ENCODE assay signal across 24 cellular contexts in genomic region chr13:111860161-111860560, GRCh38.
"Had no signal": no experiment of that assay in that cellular context is flagged by ENCODE, and none has a peak within 500 bp of the region (broad histone marks: within the 10 kb centered on the region; RNA-seq: fewer than 3 reads in every experiment).

No MANE protein-coding gene starts in this region.

- ATAC-seq: effector memory CD8-positive, alpha-beta T cell; left cardiac atrium; pancreas; sciatic nerve; stimulated activated memory B cell treated with anti-CD40 and anti-IgM and Interleukin-4, amounts not matched to agents 10 μg/mL and 1 μg/mL and 100 μg/mL, for 72 hours; upper lobe of right lung had no signal

- DNase-seq: effector memory CD8-positive, alpha-beta T cell; esophagus squamous epithelium; foreskin fibroblast; kidney; left cardiac atrium; left ventricle myocardium superior; mesenchymal stem cell; midbrain; naive B cell; pancreas; retina; spleen; stimulated activated CD4-positive, alpha-beta T cell treated with anti-CD3 and anti-CD28 coated beads, Interleukin-15, amount 100 ng/mL, for 24 hours; stimulated activated CD4-positive, alpha-beta T cell treated with anti-CD3 and anti-CD28 coated beads, Interleukin-1b, Interleukin-23, amount 100 ng/mL, for 48 hours; stimulated activated CD4-positive, alpha-beta T cell treated with anti-CD3 and anti-CD28 coated beads, Interleukin-4, amount 100 ng/mL, for 24 hours; testis; upper lobe of right lung had no signal

- H3K4me1 ChIP-seq: esophagus squamous epithelium, pancreas, prostate gland, spleen, testis, tibial nerve, upper lobe of right lung had no signal

- H3K9me3 ChIP-seq: esophagus squamous epithelium, pancreas, prostate gland, testis, upper lobe of right lung had no signal

- H3K27ac ChIP-seq: epithelial cell of prostate, esophagus squamous epithelium, hepatocyte, pancreas, prostate gland, spleen, testis, tibial nerve, upper lobe of right lung had no signal

- H3K4me3 ChIP-seq: esophagus squamous epithelium, hepatocyte, lung, pancreas, prostate gland, spleen, testis, tibial nerve, upper lobe of right lung had no signal

- H3K36me3 ChIP-seq: esophagus squamous epithelium, pancreas, prostate gland, spleen, tibial nerve, upper lobe of right lung had no signal

- H3K27me3 ChIP-seq: esophagus squamous epithelium, pancreas, testis, tibial nerve, upper lobe of right lung had no signal
